In the genomic region with DNA sequence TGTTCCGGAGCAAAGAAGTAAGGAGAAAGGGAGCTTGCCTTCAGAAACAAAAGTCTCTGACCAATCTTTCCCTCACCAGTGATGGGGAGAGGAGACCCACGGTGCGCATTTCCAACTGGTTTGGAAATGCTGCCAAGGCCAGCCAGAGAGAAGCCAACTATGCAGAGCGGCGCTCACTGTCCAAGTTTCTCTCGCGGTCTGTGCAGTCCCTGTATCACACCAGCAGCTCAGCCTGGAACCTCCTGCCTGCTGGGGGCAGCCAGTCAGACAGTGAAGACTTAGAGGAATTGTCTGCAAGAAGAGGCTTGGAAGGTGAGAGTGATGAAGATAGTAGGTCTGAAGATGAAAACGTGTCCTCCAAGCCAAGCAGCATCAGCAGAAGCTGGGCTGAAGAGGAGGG, we compare ENCODE assay signal across 13 cellular contexts.
"Had no signal": no experiment of that assay in that cellular context is flagged by ENCODE, and none has a peak within 500 bp of the region (broad histone marks: within the 10 kb centered on the region; RNA-seq: fewer than 3 reads in every experiment).

No MANE protein-coding gene starts in this region.

- H3K27ac Mint-ChIP-seq: activated CD4-positive, alpha-beta T cell treated with anti-CD3 and anti-CD28 coated beads, Interleukin-2, amount 10 ng/mL, durations not matched to agents 7 days and 5 days; memory B cell; T-helper 17 cell had no signal

- H3K4me3 Mint-ChIP-seq: activated CD4-positive, alpha-beta T cell treated with anti-CD3 and anti-CD28 coated beads, Interleukin-2, amount 10 ng/mL, durations not matched to agents 7 days and 5 days; central memory CD8-positive, alpha-beta T cell; memory B cell; neural crest cell; T-helper 17 cell had no signal

- H3K4me1 Mint-ChIP-seq: activated CD4-positive, alpha-beta T cell treated with anti-CD3 and anti-CD28 coated beads, Interleukin-2, amount 10 ng/mL, durations not matched to agents 7 days and 5 days; central memory CD8-positive, alpha-beta T cell; memory B cell; T-helper 17 cell had no signal

- DNase-seq: activated CD4-positive, alpha-beta T cell treated with anti-CD3 and anti-CD28 coated beads, Interleukin-2, amount 10 ng/mL, durations not matched to agents 7 days and 5 days; activated CD4-positive, CD25-positive, alpha-beta regulatory T cell; activated CD8-positive, alpha-beta memory T cell treated with anti-CD3 and anti-CD28 coated beads for 24 hours; activated naive CD4-positive, alpha-beta T cell treated with Interleukin-2 at 50 U/mL for 16 hours; left cardiac atrium; stimulated activated CD4-positive, alpha-beta T cell treated with anti-CD3 and anti-CD28 coated beads, Interleukin-15, amount 100 ng/mL, for 24 hours; stimulated activated CD4-positive, alpha-beta T cell treated with anti-CD3 and anti-CD28 coated beads, Interleukin-4, amount 100 ng/mL, for 4 hours; T-helper 17 cell had no signal

- H3K9me3 ChIP-seq: esophagus muscularis mucosa, vagina had no signal

- ATAC-seq: T-helper 17 cell had no signal

- H3K27me3 Mint-ChIP-seq: activated CD4-positive, alpha-beta T cell treated with anti-CD3 and anti-CD28 coated beads, Interleukin-2, amount 10 ng/mL, durations not matched to agents 7 days and 5 days; central memory CD8-positive, alpha-beta T cell; T-helper 17 cell had no signal

- H3K4me3 ChIP-seq: vagina had no signal

- H3K9me3 Mint-ChIP-seq: activated CD4-positive, alpha-beta T cell treated with anti-CD3 and anti-CD28 coated beads, Interleukin-2, amount 10 ng/mL, durations not matched to agents 7 days and 5 days; memory B cell; neural crest cell had no signal

- H3K27me3 ChIP-seq: esophagus muscularis mucosa, vagina had no signal

- H3K36me3 ChIP-seq: esophagus muscularis mucosa, vagina had no signal

- H3K4me1 ChIP-seq: vagina had no signal

- H3K36me3 Mint-ChIP-seq: memory B cell had no signal

- H3K27ac ChIP-seq: esophagus muscularis mucosa, vagina had no signal
